In the genomic region with DNA sequence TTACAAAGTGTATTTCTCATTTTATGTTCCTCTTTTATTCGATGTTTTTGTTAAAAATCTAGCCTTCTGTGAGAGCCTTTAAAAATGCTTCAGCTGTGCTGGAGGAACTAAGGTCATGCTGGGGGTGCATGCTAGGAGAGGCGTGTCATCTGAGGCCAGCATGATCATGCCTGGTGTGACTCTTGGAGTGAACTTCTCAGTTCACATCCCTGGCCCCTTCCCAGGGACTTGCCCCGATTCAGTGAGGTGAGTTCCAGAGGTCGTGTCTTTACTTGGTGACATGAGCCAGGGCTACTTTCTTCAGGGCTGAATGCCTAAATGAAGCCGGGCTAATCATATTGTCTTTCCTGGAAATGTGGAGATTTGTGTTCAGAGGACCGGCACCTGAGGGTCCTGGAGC, we compare ENCODE assay signal across 17 cellular contexts.
A peak's percentile ranks its signal among the peaks of the same experiment; 100 is the strongest.
DNase-seq lines count a peak whose midpoint lies in the region; ATAC-seq, FAIRE-seq and TF ChIP-seq lines count a peak whose summit lies in the region.
"Had no signal": no experiment of that assay in that cellular context is flagged by ENCODE, and none has a peak within 500 bp of the region (broad histone marks: within the 10 kb centered on the region; RNA-seq: fewer than 3 reads in every experiment).

No MANE protein-coding gene starts in this region.

- H3K9me3 ChIP-seq in hepatocyte (ENCODE audit: low read depth) (no peaks in the 10 kb centered on the region), osteoblast (ENCODE audit: low read depth, low read length) (no peaks in the 10 kb centered on the region)

- TF ChIP-seq CTCF in choroid plexus epithelial cell (conservative IDR thresholded peaks at IDR 0.05; ENCODE audit: low read depth, low read length) (no peak), hepatocyte (IDR thresholded peaks at IDR 0.05; ENCODE audit: poor library complexity) (no peak), osteoblast (IDR thresholded peaks at IDR 0.05; ENCODE audit: extremely low read depth, low read depth, low read length) (no peak), glutamatergic neuron (IDR thresholded peaks at IDR 0.05; ENCODE audit: partially characterized antibody, unreplicated experiment) (no peak)

- no peaks in the 10 kb centered on the region for H3K4me1 ChIP-seq in hepatocyte (ENCODE audit: insufficient read depth)
- H3K4me1 ChIP-seq in osteoblast (ENCODE audit: insufficient read depth, low read length) = peaks cover 55% of the 10 kb centered on the region

- H3K27ac ChIP-seq in hepatocyte = peak overlapping the region; percentile 13
- peak overlapping the region; percentile 81 for H3K27ac ChIP-seq in osteoblast (ENCODE audit: low read depth, low read length)
- H3K27ac ChIP-seq: HL-60 had no signal

- no peak overlapping the region for H3K4me3 ChIP-seq in choroid plexus epithelial cell (ENCODE audit: low read depth, low read length)
- H3K4me3 ChIP-seq in hepatocyte = no peak overlapping the region
- H3K4me3 ChIP-seq in osteoblast (ENCODE audit: insufficient read depth, low read length) = no peak overlapping the region

- H3K27me3 ChIP-seq in hepatocyte (no peaks in the 10 kb centered on the region), osteoblast (ENCODE audit: insufficient read depth, low read length) (no peaks in the 10 kb centered on the region)

- H3K27me3 Mint-ChIP-seq in glutamatergic neuron (ENCODE audit: unreplicated experiment) = no peaks in the 10 kb centered on the region

- H3K9me2 ChIP-seq in hepatocyte (replicated peaks; ENCODE audit: insufficient read depth) = no peaks in the 10 kb centered on the region

- H3K79me2 ChIP-seq in hepatocyte (no peaks in the 10 kb centered on the region), osteoblast (ENCODE audit: insufficient read depth, low read length) (no peaks in the 10 kb centered on the region)

- no peak for ATAC-seq in HG03039 (IDR thresholded peaks at IDR 0.05; ENCODE audit: unreplicated experiment)
- ATAC-seq: stimulated activated naive CD8-positive, alpha-beta T cell treated with anti-CD3 and anti-CD28 coated beads, Interleukin-15, amount 100 ng/mL, for 72 hours had no signal

- 53% methylated on average over 6 of the region's 6 CpGs for WGBS in hepatocyte (ENCODE audit: low lambda C conversion rate, missing lambda C conversion rate)

- H4K20me1 ChIP-seq in hepatocyte (ENCODE audit: insufficient read depth, poor library complexity, severe bottlenecking) = no peaks in the 10 kb centered on the region
- H4K20me1 ChIP-seq in osteoblast (ENCODE audit: insufficient read depth, low read length) = no peaks in the 10 kb centered on the region

- H3K9me3 Mint-ChIP-seq in glutamatergic neuron (ENCODE audit: unreplicated experiment) = peaks cover 5% of the 10 kb centered on the region
- H3K9me3 Mint-ChIP-seq: stimulated activated naive CD8-positive, alpha-beta T cell treated with anti-CD3 and anti-CD28 coated beads, Interleukin-15, amount 100 ng/mL, for 72 hours had no signal

- H2AFZ ChIP-seq in hepatocyte (no peak overlapping the region), osteoblast (ENCODE audit: low read length) (no peak overlapping the region)

- H3K4me3 Mint-ChIP-seq in glutamatergic neuron (ENCODE audit: unreplicated experiment) = no peak overlapping the region
- H3K4me3 Mint-ChIP-seq: neural crest cell; stimulated activated naive CD8-positive, alpha-beta T cell treated with anti-CD3 and anti-CD28 coated beads, Interleukin-15, amount 100 ng/mL, for 72 hours had no signal

- DNase-seq in AG08395 (ENCODE audit: low spot score) = peak; percentile 37
- peak; percentile 55 for DNase-seq in choroid plexus epithelial cell (ENCODE audit: low read depth)
- DNase-seq in hepatocyte (ENCODE audit: low spot score) = no peak
- no peak for DNase-seq in osteoblast (ENCODE audit: insufficient read length, low spot score, missing footprints)
- no peak for DNase-seq in urothelium cell line (ENCODE audit: low spot score)
- no peak for DNase-seq in glutamatergic neuron
- DNase-seq in D341Med (ENCODE audit: low spot score) = no peak
- DNase-seq: activated gamma-delta T cell treated with Interleukin-2 at 50 U/mL for 16 hours; foreskin melanocyte; Karpas-422; kidney glomerular epithelial cell; NCI-H2081; NK-92 treated with Interleukin-12 subunit alpha and Interleukin-12 subunit beta, amount 100 ng/mL, for 24 hours; stimulated activated naive CD8-positive, alpha-beta T cell treated with anti-CD3 and anti-CD28 coated beads, Interleukin-15, amount 100 ng/mL, for 72 hours had no signal

- H3K36me3 ChIP-seq in hepatocyte (replicated peaks; ENCODE audit: insufficient read depth, low read depth) (no peaks in the 10 kb centered on the region), osteoblast (ENCODE audit: insufficient read depth, low read length) (no peaks in the 10 kb centered on the region)

- H3K4me2 ChIP-seq in hepatocyte = no peak overlapping the region
- H3K4me2 ChIP-seq in osteoblast (ENCODE audit: insufficient read depth, low read length) = no peak overlapping the region

- H3K4me1 Mint-ChIP-seq in glutamatergic neuron (ENCODE audit: low read depth, unreplicated experiment) = no peaks in the 10 kb centered on the region

- H3K27ac Mint-ChIP-seq in glutamatergic neuron (ENCODE audit: unreplicated experiment) = no peak overlapping the region

- no peaks in the 10 kb centered on the region for H3K36me3 Mint-ChIP-seq in glutamatergic neuron (ENCODE audit: unreplicated experiment)

- FAIRE-seq in urothelium cell line (lab: Jason Lieb, UNC) = no peak

Comparison
In these comparisons a context has a peak if more than half of its experiments do, and no peak if none do; other contexts are left out.
1. DNase-seq: peak in AG08395 (single experiment) and choroid plexus epithelial cell (single experiment); none in hepatocyte (single experiment), osteoblast (single experiment), urothelium cell line (single experiment), glutamatergic neuron (single experiment) and D341Med (single experiment).